Comparison of ENCODE assay signal across 35 cellular contexts in genomic region chr14:85523624-85524023, GRCh38.
"Had no signal": no experiment of that assay in that cellular context is flagged by ENCODE, and none has a peak within 500 bp of the region (broad histone marks: within the 10 kb centered on the region; RNA-seq: fewer than 3 reads in every experiment).

No MANE protein-coding gene starts in this region.

- H3K9me3 ChIP-seq: MG63 had no signal

- H3K4me3 ChIP-seq: MG63 had no signal

- H3K27me3 ChIP-seq: MG63 had no signal

- H3K4me2 ChIP-seq: KMS-11 had no signal

- H3K9ac ChIP-seq: KMS-11 had no signal

- H3K27ac ChIP-seq: KMS-11 had no signal

- H3K36me3 ChIP-seq: MG63 had no signal

- DNase-seq: Karpas-422, Kasumi-1, KBM-7, KG1, MG63, MM.1S, MV-4-11, NCI-H1048, NCI-H1092, NCI-H1092 treated with DMSO at 0.1 percent for 48 hours, NCI-H1105, NCI-H1105 treated with DMSO at 0.1 percent for 48 hours, NCI-H1417, NCI-H1417 treated with DMSO at 0.1 percent for 48 hours, NCI-H1436, NCI-H1436 treated with DMSO at 0.1 percent for 48 hours, NCI-H146, NCI-H1694, NCI-H1694 treated with DMSO at 0.1 percent for 48 hours, NCI-H187, NCI-H187 treated with DMSO at 0.1 percent for 48 hours, NCI-H1930, NCI-H2029, NCI-H2029 treated with DMSO at 0.1 percent for 48 hours, NCI-H2081, NCI-H2081 treated with DMSO at 0.1 percent for 48 hours, NCI-H2107, NCI-H2171, NCI-H2171 treated with DMSO at 0.1 percent for 48 hours, NCI-H2227 treated with DMSO at 0.1 percent for 48 hours, NCI-H226, NCI-H345, NCI-H446, NCI-H446 treated with DMSO at 0.1 percent for 48 hours had no signal
